ENCODE assay signal across 35 cellular contexts in the genomic region with DNA sequence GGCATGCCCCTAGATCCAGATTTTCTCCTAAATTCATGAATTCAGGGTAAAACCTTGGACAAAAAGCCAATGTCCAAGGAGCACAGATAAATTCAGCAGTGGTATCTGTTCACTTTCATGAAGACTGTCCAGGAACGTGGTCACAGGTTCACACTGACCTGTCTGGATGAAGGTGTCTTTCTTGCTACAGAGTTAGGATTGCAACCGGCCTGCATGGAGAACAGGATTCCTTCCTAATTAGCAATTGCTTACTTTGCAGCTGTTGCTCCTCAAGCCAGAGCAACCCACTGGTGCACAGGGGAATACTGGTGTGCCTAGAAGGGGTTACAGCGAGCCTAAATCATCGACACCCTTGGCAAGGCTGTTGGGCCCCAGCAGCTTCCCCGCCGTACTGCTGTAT. TPM values are rescaled to one million over a fixed set of nuclear protein-coding genes. Genes with fewer than 3 reads are reported as not detected.
DNase-seq lines count a peak whose midpoint lies in the region; ATAC-seq, FAIRE-seq and TF ChIP-seq lines count a peak whose summit lies in the region.
"Had no signal": no experiment of that assay in that cellular context is flagged by ENCODE, and none has a peak within 500 bp of the region (broad histone marks: within the 10 kb centered on the region; RNA-seq: fewer than 3 reads in every experiment).

No MANE protein-coding gene starts in this region.

- H3K18ac ChIP-seq in mesenchymal stem cell (ENCODE audit: low read depth in 1 of 2, low read length in 2 of 2) (no peak overlapping the region), trophoblast cell (ENCODE audit: low read length) (no peak overlapping the region)

- H2BK120ac ChIP-seq in mesenchymal stem cell (ENCODE audit: low read depth, low read length), result no peak overlapping the region
- no peak overlapping the region for H2BK120ac ChIP-seq in trophoblast cell (ENCODE audit: insufficient read depth, low read length, poor library complexity)

- ATAC-seq in K562 (no peak), HG03159 (IDR thresholded peaks at IDR 0.05; ENCODE audit: unreplicated experiment) (no peak)
- ATAC-seq: A549; CD8-positive, alpha-beta T cell had no signal

- no peak overlapping the region for H3K9ac ChIP-seq in K562 (ENCODE audit: insufficient read depth in 1 of 2, low read depth in 2 of 2, low read length in 2 of 2)
- H3K9ac ChIP-seq in mesenchymal stem cell (ENCODE audit: low read length), result no peak overlapping the region
- H3K9ac ChIP-seq in trophoblast cell (ENCODE audit: low read length), result no peak overlapping the region
- H3K9ac ChIP-seq: BLaER1; BLaER1 treated with 17β-estradiol and CSF1 and Interleukin-3, amounts not matched to agents 10 nM and 100 nM had no signal

- 59% methylated on average over 6 of the region's 6 CpGs for WGBS in K562 (ENCODE audit: insufficient coverage, low coverage, missing lambda C conversion rate)
- 80% methylated on average over 5 of the region's 6 CpGs for WGBS in mesenchymal stem cell
- WGBS in trophoblast cell (ENCODE audit: extremely low coverage, insufficient coverage, insufficient read length), result no CpG with 5 or more reads among the region's 6 CpGs
- 27 to 34% (median 32%) methylated on average over 6 of the region's 6 CpGs for WGBS in ovary, 3 donors

- FAIRE-seq in GM12892 (lab: Jason Lieb, UNC) (peak; percentile 58), K562 (lab: Jason Lieb, UNC) (no peak)
- FAIRE-seq: A204.1, D721Med had no signal

- no peak overlapping the region for H2BK12ac ChIP-seq in mesenchymal stem cell (ENCODE audit: low read length in 2 of 2)
- no peak overlapping the region for H2BK12ac ChIP-seq in trophoblast cell (ENCODE audit: low read length)

- H3K27me3 ChIP-seq in K562 (ENCODE audit: control insufficient read depth in 2 of 2, insufficient read depth in 2 of 2, low read length in 2 of 2) (peaks cover 5 to 15% of the 10 kb centered on the region in 2 experiments; a peak in 3 of 5 replicates), mesenchymal stem cell (ENCODE audit: control insufficient read depth in 1 of 2, insufficient read depth in 1 of 2, low read length in 2 of 2) (peaks cover 46 to 75% of the 10 kb centered on the region in 2 experiments), trophoblast cell (ENCODE audit: insufficient read depth, low read length) (no peaks in the 10 kb centered on the region), ovary (no peaks in the 10 kb centered on the region)
- H3K27me3 ChIP-seq: BE2C; BLaER1; BLaER1 treated with 17β-estradiol and CSF1 and Interleukin-3, amounts not matched to agents 10 nM and 100 nM had no signal

- intact Hi-C loops in K562 (cut with micrococcal nuclease) (no loop called here), ovary (cut with DNase I) (no loop called here)

- H3K9me3 ChIP-seq in K562 (replicated peaks; ENCODE audit: control insufficient read depth, insufficient read depth, low read depth, low read length), result no peaks in the 10 kb centered on the region; the same call in 1 of the 2 replicates
- no peaks in the 10 kb centered on the region for H3K9me3 ChIP-seq in mesenchymal stem cell (ENCODE audit: control insufficient read depth, low read length)
- H3K9me3 ChIP-seq in trophoblast cell (ENCODE audit: insufficient read depth, low read depth, low read length), result no peaks in the 10 kb centered on the region
- no peaks in the 10 kb centered on the region for H3K9me3 ChIP-seq in ovary
- H3K9me3 ChIP-seq: A549; BE2C; BLaER1; BLaER1 treated with 17β-estradiol and CSF1 and Interleukin-3, amounts not matched to agents 10 nM and 100 nM; Caco-2 had no signal

- peak overlapping the region; percentile 50 for H4K91ac ChIP-seq in mesenchymal stem cell (ENCODE audit: low read length)
- H4K91ac ChIP-seq in trophoblast cell (ENCODE audit: low read depth, low read length), result no peak overlapping the region

- H3K79me1 ChIP-seq in mesenchymal stem cell (replicated peaks; ENCODE audit: low read length, poor library complexity, severe bottlenecking) (no peaks in the 10 kb centered on the region), trophoblast cell (ENCODE audit: low read length) (no peaks in the 10 kb centered on the region)

- no peak overlapping the region for H2BK5ac ChIP-seq in mesenchymal stem cell (ENCODE audit: low read depth, low read length, poor library complexity, severe bottlenecking)
- H2BK5ac ChIP-seq in trophoblast cell (ENCODE audit: low read depth, low read length, poor library complexity), result no peak overlapping the region

- TF ChIP-seq RAD21 in K562 (CRISPR knock-in tag; conservative IDR thresholded peaks at IDR 0.05 in 1 of 2, IDR thresholded peaks at IDR 0.05 in 1 of 2), result no peak

- H2AK5ac ChIP-seq in mesenchymal stem cell (ENCODE audit: low read length, severe bottlenecking) (no peak overlapping the region), trophoblast cell (ENCODE audit: low read length) (no peak overlapping the region)

- H3K9me1 ChIP-seq in K562 (ENCODE audit: control insufficient read depth, insufficient read depth, low read length), result no peaks in the 10 kb centered on the region

- H3K23ac ChIP-seq in mesenchymal stem cell (ENCODE audit: low read length in 2 of 2) (no peak overlapping the region), trophoblast cell (ENCODE audit: low read length) (no peak overlapping the region)

- H4K20me1 ChIP-seq in K562 (replicated peaks; ENCODE audit: control insufficient read depth, insufficient read depth, low read length), result no peaks in the 10 kb centered on the region
- H4K20me1 ChIP-seq: BLaER1 had no signal

- H2BK15ac ChIP-seq in mesenchymal stem cell (ENCODE audit: low read depth, poor library complexity, severe bottlenecking), result no peak overlapping the region

- no peak overlapping the region for H4K8ac ChIP-seq in mesenchymal stem cell (ENCODE audit: low read length)
- H4K8ac ChIP-seq in trophoblast cell (ENCODE audit: low read depth, low read length), result no peak overlapping the region

- H2AFZ ChIP-seq in K562 (ENCODE audit: low read depth, low read length) (0 out of 2 replicates have a peak overlapping the region, but pooled peaks have one; percentile 21), mesenchymal stem cell (ENCODE audit: low read depth, low read length) (no peak overlapping the region), trophoblast cell (ENCODE audit: insufficient read depth, low read length, poor library complexity) (no peak overlapping the region)

- no peak overlapping the region for H4K12ac ChIP-seq in trophoblast cell (ENCODE audit: low read depth, low read length)

- CTCF ChIA-PET in K562 (lab: Yijun Ruan, JAX; ENCODE audit: low intra/inter-chr PET ratio), result no interaction called here

- in situ Hi-C loops in K562 (cut with MboI), result loop anchor here (25.0 kb wide), 2 partner anchors 318 to 493 kb away; no protein-coding TSS in a partner anchor

- no peaks in the 10 kb centered on the region for H3K4me1 ChIP-seq in K562 (replicated peaks in 1 of 2; ENCODE audit: control insufficient read depth in 2 of 2, insufficient read depth in 2 of 2, low read length in 2 of 2)
- H3K4me1 ChIP-seq in mesenchymal stem cell (ENCODE audit: control insufficient read depth, insufficient read depth, low read depth, low read length), result no peaks in the 10 kb centered on the region
- no peaks in the 10 kb centered on the region for H3K4me1 ChIP-seq in trophoblast cell (ENCODE audit: control insufficient read depth in 1 of 2, insufficient read depth in 2 of 2, low read length in 2 of 2)
- no peaks in the 10 kb centered on the region for H3K4me1 ChIP-seq in ovary (ENCODE audit: insufficient read depth)
- H3K4me1 ChIP-seq: A549; BE2C; BLaER1; BLaER1 treated with 17β-estradiol and CSF1 and Interleukin-3, amounts not matched to agents 10 nM and 100 nM; Caco-2 had no signal

- TF ChIP-seq CTCF in K562 (IDR thresholded peaks at IDR 0.05 in 2 of 3, conservative IDR thresholded peaks at IDR 0.05 in 1 of 3; ENCODE audit: insufficient read depth in 2 of 3, low read depth in 1 of 3, low read length in 3 of 3) (no peak), ovary (IDR thresholded peaks at IDR 0.05) (no peak)

- H3K27ac ChIP-seq in K562 (ENCODE audit: extremely low read depth, low read depth, low read length) (no peak overlapping the region), mesenchymal stem cell (ENCODE audit: low read length, poor library complexity, severe bottlenecking) (no peak overlapping the region), trophoblast cell (ENCODE audit: low read depth, low read length) (no peak overlapping the region), ovary (no peak overlapping the region)
- H3K27ac ChIP-seq: 22Rv1; A549; BLaER1; BLaER1 treated with 17β-estradiol and CSF1 and Interleukin-3, amounts not matched to agents 10 nM and 100 nM; C4-2B had no signal

- H3K79me2 ChIP-seq in K562 (ENCODE audit: control insufficient read depth, insufficient read depth, low read length) (no peaks in the 10 kb centered on the region), trophoblast cell (ENCODE audit: control insufficient read depth, insufficient read depth, low read length, poor library complexity) (no peaks in the 10 kb centered on the region)

- no peak overlapping the region for H3K4me3 ChIP-seq in K562
- no peak overlapping the region for H3K4me3 ChIP-seq in mesenchymal stem cell (ENCODE audit: insufficient read depth in 1 of 2, low read depth in 1 of 2, low read length in 2 of 2)
- H3K4me3 ChIP-seq in trophoblast cell (ENCODE audit: low read depth, low read length), result no peak overlapping the region
- no peak overlapping the region for H3K4me3 ChIP-seq in ovary
- H3K4me3 ChIP-seq: A549; BLaER1; BLaER1 treated with 17β-estradiol and CSF1 and Interleukin-3, amounts not matched to agents 10 nM and 100 nM had no signal

- H3K14ac ChIP-seq in mesenchymal stem cell (ENCODE audit: low read length in 2 of 2) (no peak overlapping the region), trophoblast cell (ENCODE audit: low read length) (no peak overlapping the region)

- TF ChIP-seq POLR2A in GM12892 (IDR thresholded peaks at IDR 0.05; ENCODE audit: low read depth, low read length), result no peak
- no peak for TF ChIP-seq POLR2A in K562 (conservative IDR thresholded peaks at IDR 0.05)
- no peak for TF ChIP-seq POLR2A in ovary (IDR thresholded peaks at IDR 0.05)

- TF ChIP-seq EP300 in K562 (IDR thresholded peaks at IDR 0.05; ENCODE audit: low read length), result no peak
- TF ChIP-seq EP300 in ovary (IDR thresholded peaks at IDR 0.05), result no peak

- H3K4me2 ChIP-seq in K562 (ENCODE audit: insufficient read depth, low read length) (no peak overlapping the region), mesenchymal stem cell (ENCODE audit: low read length, poor library complexity, severe bottlenecking) (no peak overlapping the region), trophoblast cell (ENCODE audit: low read length) (no peak overlapping the region)
- H3K4me2 ChIP-seq: A549; BLaER1; BLaER1 treated with 17β-estradiol and CSF1 and Interleukin-3, amounts not matched to agents 10 nM and 100 nM had no signal

- no peak for DNase-seq in GM12892 (ENCODE audit: insufficient read length)
- no peak for DNase-seq in K562 (ENCODE audit: extremely low read depth in 1 of 4, low spot score in 3 of 4)
- no peak for DNase-seq in mesenchymal stem cell
- DNase-seq in trophoblast cell, result peak; percentile 82 to 86
- no peak for DNase-seq in ovary
- no peak for DNase-seq in SW480 (ENCODE audit: low spot score)
- no peak for DNase-seq in DMS53 (lab: John Stamatoyannopoulos, UW)
- DNase-seq: 8988T; ACHN; AML-193; BE2C; C1 segment of cervical spinal cord; Caco-2; Calu3; CD4-positive, alpha-beta memory T cell; CD4-positive, alpha-beta T cell; CD4-positive, CD25-positive, alpha-beta regulatory T cell; CD8-positive, alpha-beta memory T cell; CD8-positive, alpha-beta T cell; COR-L47; DMS 273 treated with DMSO at 0.1 percent for 48 hours; DMS153; DMS79; DMS79 treated with DMSO at 0.1 percent for 48 hours; DND-41; EL had no signal

- H3K36me3 ChIP-seq in K562 (ENCODE audit: control insufficient read depth, insufficient read depth, low read length) (no peaks in the 10 kb centered on the region), mesenchymal stem cell (ENCODE audit: control insufficient read depth in 1 of 2, insufficient read depth in 2 of 2, low read depth in 1 of 2, low read length in 2 of 2) (no peaks in the 10 kb centered on the region), trophoblast cell (ENCODE audit: control insufficient read depth in 1 of 2, insufficient read depth in 2 of 2, low read length in 2 of 2) (no peaks in the 10 kb centered on the region), ovary (no peaks in the 10 kb centered on the region)
- H3K36me3 ChIP-seq: BE2C; BLaER1; BLaER1 treated with 17β-estradiol and CSF1 and Interleukin-3, amounts not matched to agents 10 nM and 100 nM had no signal

- H3K4ac ChIP-seq in mesenchymal stem cell (ENCODE audit: low read depth in 1 of 2, low read length in 2 of 2) (no peak overlapping the region), trophoblast cell (ENCODE audit: low read depth, low read length) (no peak overlapping the region)

- POLR2A ChIA-PET in K562 (lab: Yijun Ruan, JAX), result interaction anchor here (1.0 to 1.5 kb wide), 2 partner anchors 19 to 121 kb away, joined by 3 to 4 read pairs; no protein-coding TSS in a partner anchor

- no TSS peak for BruUV-seq in K562 (replicated peaks; lab: Mats Ljungman, UMichigan)

RNA-seq across cellular contexts. Expression of a gene that starts 47.6 kb away (rescaled TPM):
- polyA plus RNA-seq in GM12892 (2012; ENCODE audit: missing spikeins), result 21.5 TPM
- 49.1 and 50.2 TPM in 2 replicates for total RNA-seq in K562 (2011; cell fraction: chromatin; rRNA removed; ENCODE audit: low replicate concordance)
- total RNA-seq in K562 (2011; cell fraction: nucleolus; rRNA removed), result 42.2 and 44.7 TPM in 2 replicates
- 44.7 and 67.3 TPM in 2 replicates for total RNA-seq in K562 (2011; cell fraction: nucleoplasm; rRNA removed)
- total RNA-seq in K562 (2014; rRNA removed), result 93.1 and 104 TPM in 2 replicates
- 85.1 and 96.3 TPM in 2 replicates for total RNA-seq in K562 (2014; rRNA removed; fragmentation: Illumina TruSeq; extraction: Trizol)
- 39.2 and 41.5 TPM in 2 replicates for total RNA-seq in K562 (2015; rRNA removed; fragmentation: Illumina TruSeq; extraction: Trizol)
- 87.3 and 96.2 TPM in 2 replicates for total RNA-seq in K562 (2021)
- 79.9 and 126 TPM in 2 replicates for polyA plus RNA-seq in K562 (2011; rRNA removed)
- 57.1 and 58.2 TPM in 2 replicates for polyA plus RNA-seq in K562 (2011; cell fraction: cytosol; rRNA removed)
- polyA plus RNA-seq in K562 (2011; cell fraction: nucleus; rRNA removed), result 75.1 and 102 TPM in 2 replicates
- 22.8 and 56.1 TPM in 2 replicates for polyA plus RNA-seq in K562 (2012)
- polyA plus RNA-seq in K562 (2014; fragmentation: Illumina TruSeq; extraction: Trizol), result 90.9 and 91.5 TPM in 2 replicates
- 10 to 100 TPM in 1 of 2 experiments, 1 to 10 TPM in 1; 6.9 to 19.6 TPM for polyA plus RNA-seq in K562 (2014; fragmentation: Nextera tagmentation; extraction: Ambion mirVana)
- 98.0 and 118 TPM in 2 replicates for polyA plus RNA-seq in K562 (2014; rRNA removed)
- 48.8 and 65.2 TPM in 2 replicates for polyA minus RNA-seq in K562 (2011; rRNA and poly(A)+ RNA removed)
- 20.9 and 37.0 TPM in 2 replicates for polyA minus RNA-seq in K562 (2011; cell fraction: cytosol; rRNA and poly(A)+ RNA removed)
- polyA minus RNA-seq in K562 (2011; cell fraction: nucleus; rRNA and poly(A)+ RNA removed), result 39.8 and 45.0 TPM in 2 replicates
- polyA plus RNA-seq in mesenchymal stem cell (2013, experiment 1 of 2), result 0.26 TPM
- polyA plus RNA-seq in mesenchymal stem cell (2013, experiment 2 of 2), result 0.34 TPM
- polyA plus RNA-seq in trophoblast cell (2013), result 19.6 and 19.9 TPM in 2 replicates
- 10 to 100 TPM in 5 of 7 donors, 1 to 10 TPM in 2; 6.9 to 18.6 (median 13.2) TPM for total RNA-seq in ovary
- polyA plus RNA-seq in ovary, result 10 to 100 TPM; 26.5 to 48.2 TPM
- total RNA-seq: CD8-positive, alpha-beta T cell had no signal
- polyA plus RNA-seq: BJ; CD8-positive, alpha-beta memory T cell had no signal

Comparison
In these comparisons a context has a peak if more than half of its experiments do, and no peak if none do; other contexts are left out.
1. DNase-seq: peak in trophoblast cell (2 of 2); none in GM12892 (single experiment), K562 (0 of 4), mesenchymal stem cell (single experiment), ovary (0 of 5), SW480 (single experiment) and DMS53 (single experiment).